8 cellular contexts compared by ENCODE assay signal in the genomic region with DNA sequence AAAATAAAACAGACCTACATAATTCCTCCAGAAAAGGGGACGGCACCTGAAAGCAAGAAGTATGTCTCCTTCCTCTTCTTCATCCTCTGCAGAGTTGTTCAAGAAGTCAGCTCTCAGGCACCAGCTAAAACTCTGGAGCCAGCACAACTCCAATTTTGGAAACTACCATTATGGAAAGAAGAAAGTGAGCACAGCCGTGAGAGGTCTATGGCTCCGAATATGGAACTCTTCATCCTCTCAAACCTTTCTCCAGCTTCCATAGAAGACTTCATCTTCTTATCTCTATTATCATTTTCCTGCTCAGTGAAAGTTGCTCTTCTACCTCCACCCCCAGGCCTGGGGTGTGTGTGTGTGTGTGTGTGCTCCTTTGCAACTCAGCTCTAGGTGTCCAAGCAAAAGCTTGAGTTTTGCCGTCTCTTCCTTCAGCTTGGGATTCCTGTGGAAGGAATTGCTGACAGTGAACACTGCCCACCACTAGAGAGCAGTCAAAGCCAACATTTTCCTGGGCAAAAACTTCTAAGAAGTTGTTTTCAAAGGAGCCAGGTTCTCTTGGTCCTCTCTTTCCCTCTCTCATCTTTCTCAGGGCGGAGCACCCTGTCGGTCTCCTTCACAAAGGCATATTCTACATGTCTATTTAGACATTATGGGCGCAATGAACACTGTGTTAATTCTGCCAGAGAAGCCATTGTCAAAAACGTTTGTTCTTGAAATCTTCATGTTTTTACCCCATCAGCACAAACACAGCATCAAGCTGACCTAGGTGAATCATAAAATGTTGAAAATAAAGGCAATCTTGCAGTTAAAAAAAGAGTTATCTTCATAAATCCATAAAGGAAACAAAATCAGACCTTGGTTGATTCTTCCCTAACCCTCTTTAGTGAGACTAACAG.
DNase-seq lines count a peak whose midpoint lies in the region; ATAC-seq and TF ChIP-seq lines count a peak whose summit lies in the region.

No MANE protein-coding gene starts in this region.

- intact Hi-C loops in head of caudate nucleus (cut with DNase I): loop anchor here (10.0 kb wide), 1 partner anchor 789 kb away; no protein-coding TSS in a partner anchor

- no peak for ATAC-seq in GM21786 (IDR thresholded peaks at IDR 0.05; ENCODE audit: unreplicated experiment)

- DNase-seq in activated CD4-positive, alpha-beta T cell treated with anti-CD3 and anti-CD28 coated beads for 48 hours: peak; percentile 3
- DNase-seq in activated CD4-positive, alpha-beta T cell treated with anti-CD3 and anti-CD28 coated beads for 4 hours: no peak
- DNase-seq in NCI-H1105 treated with DMSO at 0.1 percent for 48 hours (lab: John Stamatoyannopoulos, UW) (peak; percentile 47), UCSD-AML1 (lab: John Stamatoyannopoulos, UW; ENCODE audit: unreplicated experiment) (peak; percentile 18), head of caudate nucleus (peak in 41 of 42 donors; percentile 1 to 81 (median 51)), retinal pigment epithelial cell (ENCODE audit: low read depth) (peak; percentile 24)
- no peak for DNase-seq in activated effector memory CD4-positive, alpha-beta T cell treated with Interleukin-2 at 50 U/mL for 16 hours

- H3K4me3 ChIP-seq in retinal pigment epithelial cell (ENCODE audit: low read length): no peak overlapping the region

- peak; percentile 89 for TF ChIP-seq CTCF in retinal pigment epithelial cell (conservative IDR thresholded peaks at IDR 0.05; ENCODE audit: low read depth, low read length)

Comparison
In these comparisons a context has a peak if more than half of its experiments do, and no peak if none do; other contexts are left out.
1. DNase-seq: peak in activated CD4-positive, alpha-beta T cell treated with anti-CD3 and anti-CD28 coated beads for 48 hours (single experiment), NCI-H1105 treated with DMSO at 0.1 percent for 48 hours (single experiment), UCSD-AML1 (single experiment), head of caudate nucleus (41 of 42) and retinal pigment epithelial cell (single experiment); none in activated CD4-positive, alpha-beta T cell treated with anti-CD3 and anti-CD28 coated beads for 4 hours (0 of 2) and activated effector memory CD4-positive, alpha-beta T cell treated with Interleukin-2 at 50 U/mL for 16 hours (single experiment).